In genomic region chr11:122202161-122202950, GRCh38 we compare ENCODE assay signal across 9 cellular contexts.
DNase-seq lines count a peak whose midpoint lies in the region; ATAC-seq, FAIRE-seq and TF ChIP-seq lines count a peak whose summit lies in the region.
"Had no signal": no experiment of that assay in that cellular context is flagged by ENCODE, and none has a peak within 500 bp of the region (broad histone marks: within the 10 kb centered on the region; RNA-seq: fewer than 3 reads in every experiment).

No MANE protein-coding gene starts in this region.

- H3K9me3 Mint-ChIP-seq in activated naive CD4-positive, alpha-beta T cell treated with anti-CD3 and anti-CD28 coated beads, Interleukin-2, amount 10 ng/mL, durations not matched to agents 7 days and 5 days, result no peaks in the 10 kb centered on the region

- TF ChIP-seq POLR2A in H54 (IDR thresholded peaks at IDR 0.05; ENCODE audit: low read depth, low read length) (no peak), stomach (IDR thresholded peaks at IDR 0.05) (no peak)

- WGBS in stomach, 5 donors, result 14 to 32% (median 20%) methylated on average over 16 of the region's 16 CpGs

- peaks cover 18% of the 10 kb centered on the region for H3K27me3 Mint-ChIP-seq in activated naive CD4-positive, alpha-beta T cell treated with anti-CD3 and anti-CD28 coated beads, Interleukin-2, amount 10 ng/mL, durations not matched to agents 7 days and 5 days

- FAIRE-seq in H54 (lab: Jason Lieb, UNC), result peak; percentile 69
- FAIRE-seq: GM18507 had no signal

- DNase-seq in H54 (ENCODE audit: insufficient read length, low spot score) (no peak), astrocyte of the hippocampus (ENCODE audit: low read depth, low spot score) (peak; percentile 90), islet precursor cell (peak; percentile 58), stomach (no peak), SIG-M5 (lab: John Stamatoyannopoulos, UW) (no peak)
- DNase-seq in activated naive CD4-positive, alpha-beta T cell treated with anti-CD3 and anti-CD28 coated beads, Interleukin-2, amount 10 ng/mL, durations not matched to agents 7 days and 5 days, result no peak

- no peak overlapping the region for H3K27ac Mint-ChIP-seq in activated naive CD4-positive, alpha-beta T cell treated with anti-CD3 and anti-CD28 coated beads, Interleukin-2, amount 10 ng/mL, durations not matched to agents 7 days and 5 days

- peak overlapping the region; percentile 37 to 47 (median 40) for H3K4me3 ChIP-seq in stomach

- H3K9me3 ChIP-seq in stomach, result no peaks in the 10 kb centered on the region

- H3K36me3 Mint-ChIP-seq in activated naive CD4-positive, alpha-beta T cell treated with anti-CD3 and anti-CD28 coated beads, Interleukin-2, amount 10 ng/mL, durations not matched to agents 7 days and 5 days, result no peaks in the 10 kb centered on the region

- intact Hi-C loops in stomach (cut with DNase I; ENCODE audit: low total_unique reads), result loop anchor here (5.0 kb wide), 1 partner anchor 545 kb away; no protein-coding TSS in a partner anchor

- peak overlapping the region in 4 of 5 donors; percentile 14 to 75 (median 56) for H3K27ac ChIP-seq in stomach

- no peak overlapping the region for H3K4me3 Mint-ChIP-seq in activated naive CD4-positive, alpha-beta T cell treated with anti-CD3 and anti-CD28 coated beads, Interleukin-2, amount 10 ng/mL, durations not matched to agents 7 days and 5 days

- CTCF ChIA-PET in activated naive CD4-positive, alpha-beta T cell treated with anti-CD3 and anti-CD28 coated beads, Interleukin-2, amount 10 ng/mL, durations not matched to agents 7 days and 5 days (lab: Charles Lee), result interaction anchor here (0.6 to 3.2 kb wide), 8 partner anchors 9 to 1008 kb away, joined by 3 to 18 read pairs (median 4); no protein-coding TSS in a partner anchor

- no peak for ATAC-seq in HG03457 (IDR thresholded peaks at IDR 0.05; ENCODE audit: unreplicated experiment)
- no peak for ATAC-seq in HG02981 (IDR thresholded peaks at IDR 0.05; ENCODE audit: unreplicated experiment)

- peaks cover 0 to 7% (median 0%) of the 10 kb centered on the region in 3 donors for H3K27me3 ChIP-seq in stomach

- TF ChIP-seq CTCF in stomach (IDR thresholded peaks at IDR 0.05), result no peak

- no peaks in the 10 kb centered on the region for H3K36me3 ChIP-seq in stomach

- no peaks in the 10 kb centered on the region for H3K4me1 Mint-ChIP-seq in activated naive CD4-positive, alpha-beta T cell treated with anti-CD3 and anti-CD28 coated beads, Interleukin-2, amount 10 ng/mL, durations not matched to agents 7 days and 5 days

- no peak for TF ChIP-seq EP300 in stomach (IDR thresholded peaks at IDR 0.05)

- peaks cover 4 to 30% (median 18%) of the 10 kb centered on the region in 4 donors for H3K4me1 ChIP-seq in stomach

Comparison
In these comparisons a context has a peak if more than half of its experiments do, and no peak if none do; other contexts are left out.
1. DNase-seq: peak in astrocyte of the hippocampus (single experiment) and islet precursor cell (single experiment); none in H54 (single experiment), stomach (single experiment), SIG-M5 (single experiment) and activated naive CD4-positive, alpha-beta T cell treated with anti-CD3 and anti-CD28 coated beads, Interleukin-2, amount 10 ng/mL, durations not matched to agents 7 days and 5 days (single experiment).